In genomic region chr2:100409975-100410647, GRCh38 we compare ENCODE assay signal across 20 cellular contexts. TPM values are rescaled to one million over a fixed set of nuclear protein-coding genes. Genes with fewer than 3 reads are reported as not detected.
DNase-seq lines count a peak whose midpoint lies in the region; ATAC-seq, FAIRE-seq and TF ChIP-seq lines count a peak whose summit lies in the region.
"Had no signal": no experiment of that assay in that cellular context is flagged by ENCODE, and none has a peak within 500 bp of the region (broad histone marks: within the 10 kb centered on the region; RNA-seq: fewer than 3 reads in every experiment).

No MANE protein-coding gene starts in this region.

- no peak overlapping the region for H2BK5ac ChIP-seq in neuronal stem cell (ENCODE audit: low read length)

- H3K27me3 ChIP-seq in DND-41 (ENCODE audit: insufficient read depth, low read length, poor library complexity), result no peaks in the 10 kb centered on the region
- H3K27me3 ChIP-seq in neuronal stem cell (ENCODE audit: control insufficient read depth in 3 of 3, insufficient read depth in 3 of 3, low read depth in 1 of 3, low read length in 3 of 3), result no peaks in the 10 kb centered on the region
- H3K27me3 ChIP-seq in MM.1S (replicated peaks; ENCODE audit: insufficient read depth, low read length), result no peaks in the 10 kb centered on the region
- H3K27me3 ChIP-seq: MG63 had no signal

- no peaks in the 10 kb centered on the region for H3K9me3 Mint-ChIP-seq in endothelial cell (ENCODE audit: unreplicated experiment)

- TF ChIP-seq CTCF in DND-41 (IDR thresholded peaks at IDR 0.05; ENCODE audit: borderline replicate concordance, extremely low read depth, low read length, poor library complexity, severe bottlenecking) (no peak), endothelial cell (IDR thresholded peaks at IDR 0.05; ENCODE audit: unreplicated experiment) (no peak), MM.1S (IDR thresholded peaks at IDR 0.05; ENCODE audit: low read length) (no peak)

- H3K14ac ChIP-seq in neuronal stem cell (ENCODE audit: low read length), result no peak overlapping the region

- no peak overlapping the region for H2BK12ac ChIP-seq in neuronal stem cell (ENCODE audit: low read length)

- no peaks in the 10 kb centered on the region for H3K9me2 ChIP-seq in MM.1S (replicated peaks; ENCODE audit: insufficient read depth, low read length)

- H3K27ac ChIP-seq in DND-41 (ENCODE audit: low read length), result no peak overlapping the region
- no peak overlapping the region for H3K27ac ChIP-seq in neuronal stem cell (replicated peaks; ENCODE audit: low read length)
- H3K27ac ChIP-seq in MM.1S (ENCODE audit: low read length), result no peak overlapping the region
- H3K27ac ChIP-seq: C4-2B, GM23248 had no signal

- no peak overlapping the region for H3K4me2 ChIP-seq in DND-41 (ENCODE audit: insufficient read depth, low read length)
- no peak overlapping the region for H3K4me2 ChIP-seq in neuronal stem cell (ENCODE audit: insufficient read depth, low read length, poor library complexity, severe bottlenecking)
- H3K4me2 ChIP-seq in MM.1S (ENCODE audit: low read depth, low read length), result no peak overlapping the region

- H3K36me3 Mint-ChIP-seq in endothelial cell (ENCODE audit: low read depth, unreplicated experiment), result peaks cover 14% of the 10 kb centered on the region

- no peak overlapping the region for H3K27ac Mint-ChIP-seq in endothelial cell (ENCODE audit: unreplicated experiment)

- H4K8ac ChIP-seq in neuronal stem cell (ENCODE audit: low read depth, low read length), result no peak overlapping the region

- no peak overlapping the region for H3K23ac ChIP-seq in neuronal stem cell (ENCODE audit: low read depth, low read length, poor library complexity)

- H3K4ac ChIP-seq in neuronal stem cell (ENCODE audit: low read length), result no peak overlapping the region

- H2BK120ac ChIP-seq in neuronal stem cell (ENCODE audit: low read depth, low read length), result peak overlapping the region; percentile 21

- H3K4me1 ChIP-seq in DND-41 (ENCODE audit: insufficient read depth, low read length) (peaks cover 5% of the 10 kb centered on the region; the same call in 1 of the 2 replicates), neuronal stem cell (ENCODE audit: control insufficient read depth in 2 of 2, insufficient read depth in 1 of 2, low read depth in 1 of 2, low read length in 2 of 2) (peaks cover 19 to 25% of the 10 kb centered on the region in 2 donors), MM.1S (ENCODE audit: low read length) (no peaks in the 10 kb centered on the region)

- no peaks in the 10 kb centered on the region for H3F3A ChIP-seq in MM.1S (ENCODE audit: insufficient read depth, low read length)

- FAIRE-seq in HTR-8/SVneo (lab: Jason Lieb, UNC), result peak; percentile 33
- FAIRE-seq: GM12892 had no signal

- no peak for DNase-seq in DND-41
- no peak for DNase-seq in HTR-8/SVneo (ENCODE audit: insufficient read length, low spot score)
- no peak for DNase-seq in endothelial cell (ENCODE audit: low spot score)
- DNase-seq in neuronal stem cell (ENCODE audit: low spot score), result no peak
- no peak for DNase-seq in MM.1S
- DNase-seq: GF-D8, GM23248, IMR-90, Karpas-422, MG63, NCI-H1092 treated with DMSO at 0.1 percent for 48 hours, NCI-H1694 treated with DMSO at 0.1 percent for 48 hours, NCI-H2227 treated with DMSO at 0.1 percent for 48 hours, NCI-H524 treated with DMSO at 0.1 percent for 48 hours, Right ventricle myocardium superior had no signal

- peaks cover 11% of the 10 kb centered on the region for H3K79me1 ChIP-seq in neuronal stem cell (ENCODE audit: low read depth, low read length)

- H3K9me3 ChIP-seq in DND-41 (ENCODE audit: insufficient read depth, low read length, severe bottlenecking) (no peaks in the 10 kb centered on the region), neuronal stem cell (replicated peaks in 1 of 2; ENCODE audit: control insufficient read depth in 2 of 2, insufficient read depth in 1 of 2, low read depth in 1 of 2, low read length in 2 of 2) (no peaks in the 10 kb centered on the region), MM.1S (replicated peaks; ENCODE audit: insufficient read depth, low read length) (no peaks in the 10 kb centered on the region)
- H3K9me3 ChIP-seq: MG63 had no signal

- H2AK5ac ChIP-seq in neuronal stem cell (ENCODE audit: low read depth, low read length), result peak overlapping the region; percentile 20

- H3K18ac ChIP-seq in neuronal stem cell (ENCODE audit: low read length), result peak overlapping the region; percentile 69

- H3K27me3 Mint-ChIP-seq in endothelial cell (ENCODE audit: unreplicated experiment), result no peaks in the 10 kb centered on the region

- H3K9ac ChIP-seq in DND-41 (ENCODE audit: low read depth, low read length) (no peak overlapping the region), neuronal stem cell (ENCODE audit: low read depth, low read length, poor library complexity) (no peak overlapping the region), MM.1S (ENCODE audit: low read length) (no peak overlapping the region)
- H3K9ac ChIP-seq: GM23248 had no signal

- WGBS in neuronal stem cell (ENCODE audit: extremely low coverage in 2 of 2, insufficient read length in 2 of 2, insufficient replicate concordance in 1 of 2), 2 donors, result no CpG with 5 or more reads among the region's 8 CpGs

- no peak overlapping the region for H4K91ac ChIP-seq in neuronal stem cell (ENCODE audit: low read depth, low read length, poor library complexity)

- H2BK15ac ChIP-seq in neuronal stem cell (ENCODE audit: low read length), result no peak overlapping the region

- peak overlapping the region; percentile 70 for H3K4me3 Mint-ChIP-seq in endothelial cell (ENCODE audit: unreplicated experiment)

- H3K4me3 ChIP-seq in DND-41 (ENCODE audit: low read depth in 1 of 2, low read length in 2 of 2) (no peak overlapping the region), neuronal stem cell (ENCODE audit: low read length in 2 of 2) (peak overlapping the region in 1 of 2 donors; percentile 0), MM.1S (ENCODE audit: low read length) (no peak overlapping the region)
- H3K4me3 ChIP-seq: GM23248, MG63 had no signal

- H4K20me1 ChIP-seq in DND-41 (ENCODE audit: insufficient read depth, low read length) (peaks cover 23% of the 10 kb centered on the region), MM.1S (ENCODE audit: insufficient read depth, low read length) (no peaks in the 10 kb centered on the region)

- peaks cover 8% of the 10 kb centered on the region for H3K4me1 Mint-ChIP-seq in endothelial cell (ENCODE audit: unreplicated experiment)

- H3K79me2 ChIP-seq in DND-41 (ENCODE audit: insufficient read depth, low read length), result peaks cover 31% of the 10 kb centered on the region
- H3K79me2 ChIP-seq in MM.1S (ENCODE audit: low read length), result no peaks in the 10 kb centered on the region

- H3K36me3 ChIP-seq in DND-41 (ENCODE audit: insufficient read depth, low read length), result peaks cover 62% of the 10 kb centered on the region
- H3K36me3 ChIP-seq in neuronal stem cell (replicated peaks in 1 of 2; ENCODE audit: control insufficient read depth in 2 of 2, insufficient read depth in 2 of 2, low read length in 2 of 2), result peaks cover 16 to 56% of the 10 kb centered on the region in 2 donors
- no peaks in the 10 kb centered on the region for H3K36me3 ChIP-seq in MM.1S (replicated peaks; ENCODE audit: insufficient read depth, low read length)

- ATAC-seq in DND-41 (ENCODE audit: insufficient read depth, low read depth), result 0 out of 3 replicates have a peak, but pooled peaks have one; percentile 12
- ATAC-seq in HG03280 (IDR thresholded peaks at IDR 0.05; ENCODE audit: unreplicated experiment), result no peak
- ATAC-seq in esophagus mucosa, result no peak
- ATAC-seq: Panc1 had no signal

- H2AFZ ChIP-seq in DND-41 (ENCODE audit: low read depth, low read length) (no peak overlapping the region), neuronal stem cell (ENCODE audit: low read length) (no peak overlapping the region), MM.1S (ENCODE audit: low read length) (no peak overlapping the region)
- H2AFZ ChIP-seq: GM23248 had no signal

RNA-seq across cellular contexts. Expression of gene CHST10, which starts 7.4 kb away (rescaled TPM):
- 20.6 TPM for total RNA-seq in endothelial cell (ENCODE audit: unreplicated experiment)
- 17.5 TPM for polyA plus RNA-seq in neuronal stem cell (2013, experiment 1 of 2)
- 16.7 TPM for polyA plus RNA-seq in neuronal stem cell (2013, experiment 2 of 2)
- total RNA-seq in esophagus mucosa, result 0.88 TPM

Comparison
In these comparisons a context has a peak if more than half of its experiments do, and no peak if none do; other contexts are left out.
1. RNA of gene CHST10, which starts 7.4 kb away (total RNA-seq): 20.6 TPM in endothelial cell (single experiment); 0.88 TPM in esophagus mucosa (single experiment); every median in the first group is over 10 times any median in the second.